24 cellular contexts compared by ENCODE assay signal in the genomic region with DNA sequence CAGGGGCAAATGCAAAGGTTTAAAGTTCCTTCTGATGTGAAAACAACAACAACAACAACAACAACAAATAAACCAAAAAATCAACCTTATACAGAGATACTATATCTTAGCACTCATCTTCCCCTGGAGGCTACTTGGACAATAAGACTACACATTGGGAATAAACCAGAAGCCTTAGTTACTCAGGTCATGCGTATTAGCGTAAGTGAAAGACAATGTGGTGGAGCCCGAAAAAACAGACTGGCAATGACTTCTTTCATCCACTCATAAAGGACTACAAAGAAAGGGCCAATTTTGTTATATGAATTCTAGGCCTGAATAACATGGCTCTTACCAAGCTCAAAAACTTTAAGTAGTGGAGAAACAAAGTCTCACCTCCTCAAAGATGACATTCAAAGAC. TPM values are rescaled to one million over a fixed set of nuclear protein-coding genes. Genes with fewer than 3 reads are reported as not detected.
A peak's percentile ranks its signal among the peaks of the same experiment; 100 is the strongest.
DNase-seq lines count a peak whose midpoint lies in the region; ATAC-seq and FAIRE-seq lines count a peak whose summit lies in the region.
"Had no signal": no experiment of that assay in that cellular context is flagged by ENCODE, and none has a peak within 500 bp of the region (broad histone marks: within the 10 kb centered on the region; RNA-seq: fewer than 3 reads in every experiment).

No MANE protein-coding gene starts in this region.

- DNase-seq in activated naive CD8-positive, alpha-beta T cell treated with anti-CD3 and anti-CD28 coated beads for 36 hours = no peak
- DNase-seq in activated naive CD8-positive, alpha-beta T cell treated with anti-CD3 and anti-CD28 coated beads, Interleukin-2, amount 50 U/mL, for 24 hours = no peak
- DNase-seq in foreskin melanocyte = peak; percentile 84
- no peak for DNase-seq in urothelium cell line (ENCODE audit: low spot score)
- no peak for DNase-seq in SHP77 treated with DMSO at 0.1 percent for 48 hours (lab: John Stamatoyannopoulos, UW)
- DNase-seq: ACHN; AML-193; BE2C; CD4-positive, alpha-beta T cell; CD8-positive, alpha-beta memory T cell; DMS 273 treated with DMSO at 0.1 percent for 48 hours; DMS79; EL; GDM1; GM23248; H9 had no signal

- H3K4me3 Mint-ChIP-seq in activated naive CD8-positive, alpha-beta T cell treated with anti-CD3 and anti-CD28 coated beads for 36 hours = no peak overlapping the region
- no peak overlapping the region for H3K4me3 Mint-ChIP-seq in activated naive CD8-positive, alpha-beta T cell treated with anti-CD3 and anti-CD28 coated beads, Interleukin-2, amount 50 U/mL, for 24 hours
- H3K4me3 Mint-ChIP-seq: CD14-positive monocyte; CD4-positive, alpha-beta T cell; CD8-positive, alpha-beta memory T cell; H9 had no signal

- no peak for ATAC-seq in activated naive CD8-positive, alpha-beta T cell treated with anti-CD3 and anti-CD28 coated beads, Interleukin-2, amount 50 U/mL, for 24 hours
- no peak for ATAC-seq in GM19455 (IDR thresholded peaks at IDR 0.05; ENCODE audit: unreplicated experiment)
- ATAC-seq: HCT116 had no signal

- H3K9me3 Mint-ChIP-seq in activated naive CD8-positive, alpha-beta T cell treated with anti-CD3 and anti-CD28 coated beads for 36 hours = no peaks in the 10 kb centered on the region
- H3K9me3 Mint-ChIP-seq in activated naive CD8-positive, alpha-beta T cell treated with anti-CD3 and anti-CD28 coated beads, Interleukin-2, amount 50 U/mL, for 24 hours = no peaks in the 10 kb centered on the region
- H3K9me3 Mint-ChIP-seq: CD14-positive monocyte; CD4-positive, alpha-beta T cell; CD8-positive, alpha-beta memory T cell; H9 had no signal

- H3K27ac Mint-ChIP-seq in activated naive CD8-positive, alpha-beta T cell treated with anti-CD3 and anti-CD28 coated beads for 36 hours = peak overlapping the region; percentile 25
- H3K27ac Mint-ChIP-seq in activated naive CD8-positive, alpha-beta T cell treated with anti-CD3 and anti-CD28 coated beads, Interleukin-2, amount 50 U/mL, for 24 hours = no peak overlapping the region
- H3K27ac Mint-ChIP-seq: CD14-positive monocyte; CD4-positive, alpha-beta T cell; H9 had no signal

- H3K4me1 Mint-ChIP-seq in activated naive CD8-positive, alpha-beta T cell treated with anti-CD3 and anti-CD28 coated beads for 36 hours = no peaks in the 10 kb centered on the region
- no peaks in the 10 kb centered on the region for H3K4me1 Mint-ChIP-seq in activated naive CD8-positive, alpha-beta T cell treated with anti-CD3 and anti-CD28 coated beads, Interleukin-2, amount 50 U/mL, for 24 hours
- H3K4me1 Mint-ChIP-seq: CD14-positive monocyte, H9 had no signal

- H3K27me3 Mint-ChIP-seq in activated naive CD8-positive, alpha-beta T cell treated with anti-CD3 and anti-CD28 coated beads for 36 hours = no peaks in the 10 kb centered on the region
- no peaks in the 10 kb centered on the region for H3K27me3 Mint-ChIP-seq in activated naive CD8-positive, alpha-beta T cell treated with anti-CD3 and anti-CD28 coated beads, Interleukin-2, amount 50 U/mL, for 24 hours
- H3K27me3 Mint-ChIP-seq: CD4-positive, alpha-beta T cell; CD8-positive, alpha-beta memory T cell had no signal

- peaks cover 31% of the 10 kb centered on the region for H3K36me3 Mint-ChIP-seq in activated naive CD8-positive, alpha-beta T cell treated with anti-CD3 and anti-CD28 coated beads for 36 hours
- peaks cover 46% of the 10 kb centered on the region for H3K36me3 Mint-ChIP-seq in activated naive CD8-positive, alpha-beta T cell treated with anti-CD3 and anti-CD28 coated beads, Interleukin-2, amount 50 U/mL, for 24 hours (ENCODE audit: low read depth)

- peak; percentile 20 for FAIRE-seq in urothelium cell line (lab: Jason Lieb, UNC)
- FAIRE-seq: A204.1, D721Med, GM12891, GM18507, H1 had no signal

RNA-seq across cellular contexts. Expression of a gene that starts 19.4 kb away (rescaled TPM):
- total RNA-seq in activated naive CD8-positive, alpha-beta T cell treated with anti-CD3 and anti-CD28 coated beads for 36 hours = 10 to 100 TPM; 82.6 to 84.0 TPM

RNA-seq across cellular contexts. Expression of a gene that starts 56.8 kb away (rescaled TPM):
- total RNA-seq in activated naive CD8-positive, alpha-beta T cell treated with anti-CD3 and anti-CD28 coated beads for 36 hours = 10 to 100 TPM; 78.0 to 79.9 TPM
